30 cellular contexts compared by ENCODE assay signal in the genomic region with DNA sequence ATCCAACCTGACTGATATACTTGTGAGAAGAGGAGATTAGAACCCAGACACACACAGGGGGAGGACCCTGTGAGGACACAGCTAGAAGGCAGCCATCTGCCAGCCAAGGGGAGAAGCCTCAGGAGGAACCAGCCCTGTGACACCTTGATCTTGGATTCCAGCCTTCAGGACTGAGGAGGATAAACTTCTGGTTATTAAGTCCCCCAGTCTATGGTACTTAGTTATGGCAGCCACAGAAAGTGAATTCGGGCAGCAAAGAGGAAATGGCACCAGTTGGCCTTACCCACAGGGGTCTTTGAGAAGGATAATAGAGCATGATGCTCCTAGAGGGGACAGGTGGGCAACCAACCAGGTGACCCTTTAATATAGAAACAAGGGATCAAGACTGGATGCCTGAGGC. TPM values are rescaled to one million over a fixed set of nuclear protein-coding genes. Genes with fewer than 3 reads are reported as not detected.
"Had no signal": no experiment of that assay in that cellular context is flagged by ENCODE, and none has a peak within 500 bp of the region (broad histone marks: within the 10 kb centered on the region; RNA-seq: fewer than 3 reads in every experiment).

No MANE protein-coding gene starts in this region.

- H3K4me3 Mint-ChIP-seq: stimulated activated effector memory CD8-positive, alpha-beta T cell treated with anti-CD3 and anti-CD28 coated beads, Interleukin-12 subunit alpha, Interleukin-12 subunit beta, amount 100 ng/mL, for 72 hours; stimulated activated memory B cell treated with anti-CD40 and anti-IgM and Interleukin-4, amounts not matched to agents 10 μg/mL and 1 μg/mL and 100 μg/mL, for 72 hours; stimulated activated naive B cell treated with anti-CD40 and anti-IgM and Interleukin-4, amounts not matched to agents 10 μg/mL and 1 μg/mL and 100 μg/mL, for 72 hours; stimulated activated naive CD8-positive, alpha-beta T cell treated with anti-CD3 and anti-CD28 coated beads, Interleukin-15, amount 100 ng/mL, for 72 hours; stimulated activated naive CD8-positive, alpha-beta T cell treated with anti-CD3 and anti-CD28 coated beads, Interleukin-15, Interleukin-2, amounts not matched to agents 100 ng/mL and 50 ng/mL, for 24 hours; type B pancreatic cell had no signal

- H3K4me1 ChIP-seq: stomach, testis, thyroid gland, tibial artery, upper lobe of left lung, upper lobe of right lung, uterus had no signal

- ATAC-seq: stimulated activated effector memory CD8-positive, alpha-beta T cell treated with anti-CD3 and anti-CD28 coated beads, Interleukin-12 subunit alpha, Interleukin-12 subunit beta, amount 100 ng/mL, for 72 hours; stimulated activated memory B cell treated with anti-CD40 and anti-IgM and Interleukin-4, amounts not matched to agents 10 μg/mL and 1 μg/mL and 100 μg/mL, for 72 hours; stimulated activated naive CD8-positive, alpha-beta T cell treated with anti-CD3 and anti-CD28 coated beads, Interleukin-15, amount 100 ng/mL, for 72 hours; stimulated activated naive CD8-positive, alpha-beta T cell treated with anti-CD3 and anti-CD28 coated beads, Interleukin-15, Interleukin-2, amounts not matched to agents 100 U/mL and 50 U/mL, for 24 hours; upper lobe of right lung had no signal

- H3K27ac Mint-ChIP-seq: stimulated activated effector memory CD8-positive, alpha-beta T cell treated with anti-CD3 and anti-CD28 coated beads, Interleukin-12 subunit alpha, Interleukin-12 subunit beta, amount 100 ng/mL, for 72 hours; stimulated activated memory B cell treated with anti-CD40 and anti-IgM and Interleukin-4, amounts not matched to agents 10 μg/mL and 1 μg/mL and 100 μg/mL, for 72 hours; stimulated activated naive B cell treated with anti-CD40 and anti-IgM and Interleukin-4, amounts not matched to agents 10 μg/mL and 1 μg/mL and 100 μg/mL, for 72 hours; stimulated activated naive CD8-positive, alpha-beta T cell treated with anti-CD3 and anti-CD28 coated beads, Interleukin-15, amount 100 ng/mL, for 72 hours; stimulated activated naive CD8-positive, alpha-beta T cell treated with anti-CD3 and anti-CD28 coated beads, Interleukin-15, Interleukin-2, amounts not matched to agents 100 ng/mL and 50 ng/mL, for 24 hours; type B pancreatic cell had no signal

- FAIRE-seq: urothelium cell line had no signal

- H3K27ac ChIP-seq: stomach, suprapubic skin, thoracic aorta, thyroid gland, tibial artery, transverse colon, upper lobe of left lung, upper lobe of right lung, vagina had no signal

- H3K4me3 ChIP-seq: stomach, suprapubic skin, testis, thoracic aorta, thyroid gland, tibial artery, tibial nerve, transverse colon, upper lobe of left lung, upper lobe of right lung, uterus, vagina had no signal

- DNase-seq: stimulated activated CD4-positive, alpha-beta T cell treated with anti-CD3 and anti-CD28 coated beads, Interleukin-2, amount 100 ng/mL, for 48 hours; stimulated activated CD4-positive, alpha-beta T cell treated with anti-CD3 and anti-CD28 coated beads, Interleukin-4, amount 100 ng/mL, for 1 hour; stimulated activated CD4-positive, alpha-beta T cell treated with anti-CD3 and anti-CD28 coated beads, Interleukin-4, amount 100 ng/mL, for 24 hours; stimulated activated CD4-positive, alpha-beta T cell treated with anti-CD3 and anti-CD28 coated beads, Interleukin-4, amount 100 ng/mL, for 4 hours; stimulated activated CD8-positive, alpha-beta memory T cell treated with anti-CD3 and anti-CD28 coated beads, Interleukin-4, amount 100 ng/mL, for 48 hours; stimulated activated naive B cell treated with anti-CD40 and anti-IgM and Interleukin-4, amounts not matched to agents 10 μg/mL and 1 μg/mL and 100 μg/mL, for 72 hours; stimulated activated naive CD4-positive, alpha-beta T cell; stimulated activated naive CD4-positive, alpha-beta T cell treated with Interleukin-2 at 50 U/mL for 16 hours; stimulated activated naive CD8-positive, alpha-beta T cell treated with anti-CD3 and anti-CD28 coated beads, Interleukin-15, amount 100 ng/mL, for 72 hours; stimulated activated naive CD8-positive, alpha-beta T cell treated with anti-CD3 and anti-CD28 coated beads, Interleukin-15, Interleukin-2, amounts not matched to agents 100 U/mL and 50 U/mL, for 24 hours; stomach; substantia nigra; thyroid gland; tibial artery; transverse colon; trophoblast cell; upper lobe of left lung; upper lobe of right lung; uterus had no signal

- H3K36me3 ChIP-seq: stomach, suprapubic skin, thoracic aorta, thyroid gland, tibial artery, tibial nerve, transverse colon, upper lobe of left lung, upper lobe of right lung, uterus, vagina had no signal

- H3K27me3 ChIP-seq: testis, thyroid gland, tibial nerve, transverse colon, upper lobe of left lung, upper lobe of right lung, uterus, vagina had no signal

- H3K4me1 Mint-ChIP-seq: stimulated activated memory B cell treated with anti-CD40 and anti-IgM and Interleukin-4, amounts not matched to agents 10 μg/mL and 1 μg/mL and 100 μg/mL, for 72 hours; stimulated activated naive CD8-positive, alpha-beta T cell treated with anti-CD3 and anti-CD28 coated beads, Interleukin-15, amount 100 ng/mL, for 72 hours had no signal

- H3K36me3 Mint-ChIP-seq: stimulated activated effector memory CD8-positive, alpha-beta T cell treated with anti-CD3 and anti-CD28 coated beads, Interleukin-12 subunit alpha, Interleukin-12 subunit beta, amount 100 ng/mL, for 72 hours; type B pancreatic cell had no signal

- H3K9me3 ChIP-seq: suprapubic skin, testis, thoracic aorta, thyroid gland, transverse colon, upper lobe of right lung, uterus, vagina had no signal

RNA-seq across cellular contexts. Expression of gene TH, which starts 49.4 kb away (rescaled TPM):
- total RNA-seq: stomach, subcutaneous adipose tissue, thoracic aorta, thyroid gland, transverse colon, upper lobe of left lung, upper lobe of right lung had no signal
